In the genomic region with DNA sequence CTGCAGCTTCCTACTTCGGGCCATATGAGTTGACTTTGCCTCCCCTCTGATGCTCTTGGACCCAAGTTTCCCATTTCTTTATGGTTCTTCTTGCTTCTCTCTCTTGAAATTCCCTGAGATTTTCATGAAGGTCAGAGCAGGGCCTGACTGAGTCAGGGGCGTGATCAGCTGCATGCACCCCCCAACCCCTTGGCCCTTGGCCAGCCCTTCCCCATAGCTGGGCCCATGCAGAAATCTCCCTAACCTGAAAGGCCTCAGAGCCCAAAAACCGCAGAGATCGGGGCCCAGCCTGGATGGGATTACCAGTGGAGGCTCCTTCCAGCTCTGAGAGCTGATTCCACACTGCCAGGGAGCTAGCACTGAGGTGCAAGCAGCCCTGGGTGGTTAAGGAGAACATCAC, we compare ENCODE assay signal across 27 cellular contexts.
"Had no signal": no experiment of that assay in that cellular context is flagged by ENCODE, and none has a peak within 500 bp of the region (broad histone marks: within the 10 kb centered on the region; RNA-seq: fewer than 3 reads in every experiment).

No MANE protein-coding gene starts in this region.

- H3K9me3 Mint-ChIP-seq: naive thymus-derived CD4-positive, alpha-beta T cell; natural killer cell treated with Interleukin-12 subunit alpha and Interleukin-12 subunit beta and Interleukin-15 and Interleukin-18, amount 100 ng/mL, for 72 hours; neural progenitor cell; stimulated activated memory B cell treated with anti-CD40 and anti-IgM and Interleukin-4, amounts not matched to agents 10 μg/mL and 1 μg/mL and 100 μg/mL, for 72 hours; stimulated activated naive CD8-positive, alpha-beta T cell treated with anti-CD3 and anti-CD28 coated beads, Interleukin-15, amount 100 ng/mL, for 72 hours; type B pancreatic cell had no signal

- H3K4me1 Mint-ChIP-seq: stimulated activated memory B cell treated with anti-CD40 and anti-IgM and Interleukin-4, amounts not matched to agents 10 μg/mL and 1 μg/mL and 100 μg/mL, for 72 hours; stimulated activated naive CD8-positive, alpha-beta T cell treated with anti-CD3 and anti-CD28 coated beads, Interleukin-15, amount 100 ng/mL, for 72 hours had no signal

- DNase-seq: naive thymus-derived CD4-positive, alpha-beta T cell; occipital lobe; pancreas; psoas muscle; right cardiac atrium; right lobe of liver; sigmoid colon; small intestine; stimulated activated CD4-positive, alpha-beta T cell treated with anti-CD3 and anti-CD28 coated beads, Interleukin-12 subunit alpha, Interleukin-12 subunit beta, amount 100 ng/mL, for 4 hours; stimulated activated CD4-positive, alpha-beta T cell treated with anti-CD3 and anti-CD28 coated beads, Interleukin-1b, Interleukin-23, amount 100 ng/mL, for 48 hours; stimulated activated CD4-positive, alpha-beta T cell treated with anti-CD3 and anti-CD28 coated beads, Interleukin-4, amount 100 ng/mL, for 1 hour; stimulated activated CD4-positive, alpha-beta T cell treated with anti-CD3 and anti-CD28 coated beads, Interleukin-4, amount 100 ng/mL, for 4 hours; stimulated activated CD8-positive, alpha-beta memory T cell treated with anti-CD3 and anti-CD28 coated beads, Interleukin-4, amount 100 ng/mL, for 48 hours; stimulated activated naive CD4-positive, alpha-beta T cell; stimulated activated naive CD8-positive, alpha-beta T cell treated with anti-CD3 and anti-CD28 coated beads, Interleukin-15, amount 100 ng/mL, for 72 hours; stimulated activated naive CD8-positive, alpha-beta T cell treated with anti-CD3 and anti-CD28 coated beads, Interleukin-15, Interleukin-2, amounts not matched to agents 100 U/mL and 50 U/mL, for 24 hours; substantia nigra; testis; tibial artery; transverse colon; upper lobe of right lung; uterus had no signal

- H3K36me3 ChIP-seq: neural progenitor cell, pancreas, right lobe of liver, sigmoid colon, suprapubic skin, tibial artery, transverse colon, upper lobe of right lung, uterus had no signal

- H3K9ac ChIP-seq: neural progenitor cell had no signal

- H3K27me3 ChIP-seq: neural progenitor cell, pancreas, right lobe of liver, sigmoid colon, suprapubic skin, testis, tibial artery, transverse colon, upper lobe of right lung, uterus had no signal

- FAIRE-seq: pancreas, small intestine had no signal

- H3K27me3 Mint-ChIP-seq: stimulated activated naive CD8-positive, alpha-beta T cell treated with anti-CD3 and anti-CD28 coated beads, Interleukin-15, amount 100 ng/mL, for 72 hours had no signal

- H3K4me3 Mint-ChIP-seq: naive thymus-derived CD4-positive, alpha-beta T cell; natural killer cell treated with Interleukin-12 subunit alpha and Interleukin-12 subunit beta and Interleukin-15 and Interleukin-18, amount 100 ng/mL, for 72 hours; neural progenitor cell; stimulated activated memory B cell treated with anti-CD40 and anti-IgM and Interleukin-4, amounts not matched to agents 10 μg/mL and 1 μg/mL and 100 μg/mL, for 72 hours; stimulated activated naive CD8-positive, alpha-beta T cell treated with anti-CD3 and anti-CD28 coated beads, Interleukin-15, amount 100 ng/mL, for 72 hours; type B pancreatic cell had no signal

- H3K27ac Mint-ChIP-seq: natural killer cell treated with Interleukin-12 subunit alpha and Interleukin-12 subunit beta and Interleukin-15 and Interleukin-18, amount 100 ng/mL, for 72 hours; neural progenitor cell; stimulated activated memory B cell treated with anti-CD40 and anti-IgM and Interleukin-4, amounts not matched to agents 10 μg/mL and 1 μg/mL and 100 μg/mL, for 72 hours; type B pancreatic cell had no signal

- H3K4me1 ChIP-seq: pancreas, psoas muscle, right lobe of liver, sigmoid colon, suprapubic skin, transverse colon, upper lobe of right lung, uterus had no signal

- H3K36me3 Mint-ChIP-seq: naive thymus-derived CD4-positive, alpha-beta T cell; natural killer cell treated with Interleukin-12 subunit alpha and Interleukin-12 subunit beta and Interleukin-15 and Interleukin-18, amount 100 ng/mL, for 72 hours; neural progenitor cell; stimulated activated memory B cell treated with anti-CD40 and anti-IgM and Interleukin-4, amounts not matched to agents 10 μg/mL and 1 μg/mL and 100 μg/mL, for 72 hours had no signal

- H3K4me3 ChIP-seq: neural progenitor cell, pancreas, psoas muscle, right lobe of liver, sigmoid colon, suprapubic skin, testis, tibial artery, transverse colon, upper lobe of right lung, uterus had no signal

- H3K9me3 ChIP-seq: pancreas, psoas muscle, right lobe of liver, sigmoid colon, suprapubic skin, testis, tibial artery, transverse colon, upper lobe of right lung, uterus had no signal

- H3K4me2 ChIP-seq: neural progenitor cell had no signal

- H3K27ac ChIP-seq: neural progenitor cell, pancreas, psoas muscle, right lobe of liver, sigmoid colon, suprapubic skin, testis, tibial artery, transverse colon, upper lobe of right lung, uterus had no signal

- ATAC-seq: naive thymus-derived CD4-positive, alpha-beta T cell; natural killer cell treated with Interleukin-12 subunit alpha and Interleukin-12 subunit beta and Interleukin-15 and Interleukin-18, amount 100 ng/mL, for 72 hours; pancreas; psoas muscle; right cardiac atrium; right lobe of liver; stimulated activated memory B cell treated with anti-CD40 and anti-IgM and Interleukin-4, amounts not matched to agents 10 μg/mL and 1 μg/mL and 100 μg/mL, for 72 hours; stimulated activated naive CD8-positive, alpha-beta T cell treated with anti-CD3 and anti-CD28 coated beads, Interleukin-15, amount 100 ng/mL, for 72 hours; stimulated activated naive CD8-positive, alpha-beta T cell treated with anti-CD3 and anti-CD28 coated beads, Interleukin-15, Interleukin-2, amounts not matched to agents 100 U/mL and 50 U/mL, for 24 hours; upper lobe of right lung had no signal

- H2AFZ ChIP-seq: neural progenitor cell had no signal
